Comparison of ENCODE assay signal across 20 cellular contexts in genomic region chrX:47807548-47807947, GRCh38. TPM values are rescaled to one million over a fixed set of nuclear protein-coding genes. Genes with fewer than 3 reads are reported as not detected.
DNase-seq lines count a peak whose midpoint lies in the region; ATAC-seq, FAIRE-seq and TF ChIP-seq lines count a peak whose summit lies in the region.
"Had no signal": no experiment of that assay in that cellular context is flagged by ENCODE, and none has a peak within 500 bp of the region (broad histone marks: within the 10 kb centered on the region; RNA-seq: fewer than 3 reads in every experiment).

No MANE protein-coding gene starts in this region.

- H2AK5ac ChIP-seq in H9 (ENCODE audit: insufficient read length, low read length) = no peak overlapping the region

- no peaks in the 10 kb centered on the region for H3K79me1 ChIP-seq in H9 (ENCODE audit: insufficient read depth, low read depth, low read length, poor library complexity, severe bottlenecking)

- ATAC-seq in HepG2 (peak; percentile 72), HG03175 (IDR thresholded peaks at IDR 0.05; ENCODE audit: unreplicated experiment) (no peak), GM21737 (IDR thresholded peaks at IDR 0.05; ENCODE audit: unreplicated experiment) (no peak)
- ATAC-seq: A549 had no signal

- TF ChIP-seq POLR2A in HepG2 (IDR thresholded peaks at IDR 0.05; ENCODE audit: insufficient read depth in 1 of 2, low read depth in 2 of 2, low read length in 2 of 2) = no peak

- no peak overlapping the region for H3K4me3 Mint-ChIP-seq in H9
- H3K4me3 Mint-ChIP-seq: CD4-positive, alpha-beta T cell had no signal

- H2BK120ac ChIP-seq in H9 (ENCODE audit: low read depth, low read length, poor library complexity, severe bottlenecking) = no peak overlapping the region

- no peak overlapping the region for H3K4ac ChIP-seq in H9 (ENCODE audit: low read depth, low read length)

- no peak overlapping the region for H3K18ac ChIP-seq in H9 (ENCODE audit: insufficient read length, low read depth, low read length)

- no peaks in the 10 kb centered on the region for H3K4me1 ChIP-seq in H9 (ENCODE audit: insufficient read depth, low read length)
- H3K4me1 ChIP-seq in HepG2 (ENCODE audit: insufficient read depth, low read length) = no peaks in the 10 kb centered on the region
- H3K4me1 ChIP-seq: A549 had no signal

- peaks cover 3% of the 10 kb centered on the region; the same call in 1 of the 2 replicates for H3K27me3 Mint-ChIP-seq in H9 (ENCODE audit: low read depth)
- H3K27me3 Mint-ChIP-seq: CD4-positive, alpha-beta T cell had no signal

- H2BK12ac ChIP-seq in H9 (ENCODE audit: insufficient read length, low read depth, low read length) = no peak overlapping the region

- intact Hi-C loops in HepG2 (cut with micrococcal nuclease; ENCODE audit: unreplicated experiment) = no loop called here

- no peak overlapping the region for H2BK20ac ChIP-seq in H9 (ENCODE audit: low read depth, low read length, poor library complexity, severe bottlenecking)

- no TSS peak for BruUV-seq in HepG2 (replicated peaks; lab: Mats Ljungman, UMichigan)

- H3K27ac Mint-ChIP-seq in H9 = peak overlapping the region in 1 of 3 experiments; percentile 27; a peak in 1 of 7 replicates
- H3K27ac Mint-ChIP-seq: CD4-positive, alpha-beta T cell had no signal

- H2AFZ ChIP-seq in H9 (ENCODE audit: low read length) = no peak overlapping the region
- no peak overlapping the region for H2AFZ ChIP-seq in HepG2 (ENCODE audit: low read length)

- no peak overlapping the region for H3K23ac ChIP-seq in H9 (ENCODE audit: insufficient read length, low read depth, low read length)

- DNase-seq in ELF-1 (ENCODE audit: low read depth, low spot score) = peak; percentile 89
- peak; percentile 57 for DNase-seq in H9
- peak; percentile 2 for DNase-seq in fibroblast of villous mesenchyme (ENCODE audit: low read depth)
- no peak for DNase-seq in HepG2 (ENCODE audit: low spot score)
- no peak for DNase-seq in amygdala (lab: John Stamatoyannopoulos, UW)
- DNase-seq in SIG-M5 (lab: John Stamatoyannopoulos, UW) = no peak
- DNase-seq: Calu3; CD4-positive, alpha-beta T cell; DMS53; EL; NCI-H1417 treated with DMSO at 0.1 percent for 48 hours; NCI-H187 treated with DMSO at 0.1 percent for 48 hours; NCI-H2227 treated with DMSO at 0.1 percent for 48 hours; NCI-H510A treated with DMSO at 0.1 percent for 48 hours; NCI-H774; SJCRH30 had no signal

- POLR2A ChIA-PET in HepG2 (lab: Yijun Ruan, JAX) = no interaction called here

- peaks cover 2 to 15% (median 6%) of the 10 kb centered on the region in 3 experiments; a peak in 4 of 7 replicates for H3K36me3 Mint-ChIP-seq in H9 (ENCODE audit: insufficient read depth in 1 of 3, low read depth in 3 of 3)

- no peak for TF ChIP-seq RAD21 in HepG2 (CRISPR knock-in tag; IDR thresholded peaks at IDR 0.05)

- no peak overlapping the region for H4K5ac ChIP-seq in H9 (ENCODE audit: insufficient read length, low read depth, low read length)

- H3K4me2 ChIP-seq in H9 (ENCODE audit: insufficient read depth, insufficient read length, low read length) (no peak overlapping the region), HepG2 (ENCODE audit: low read depth, low read length) (peak overlapping the region; percentile 18; the same call in 1 of the 2 replicates)
- H3K4me2 ChIP-seq: A549, KMS-11 had no signal

- no peaks in the 10 kb centered on the region for H4K20me1 ChIP-seq in H9 (ENCODE audit: control insufficient read depth, insufficient read depth, insufficient read length)
- no peaks in the 10 kb centered on the region for H4K20me1 ChIP-seq in HepG2 (ENCODE audit: insufficient read depth, low read length)

- H3K36me3 ChIP-seq in HepG2 (replicated peaks in 1 of 2; ENCODE audit: control insufficient read depth in 1 of 2, insufficient read depth in 2 of 2, low read length in 2 of 2) = no peaks in the 10 kb centered on the region
- H3K36me3 ChIP-seq: SJCRH30 had no signal

- H2BK15ac ChIP-seq in H9 (ENCODE audit: low read depth, low read length) = no peak overlapping the region

- no peak overlapping the region for H4K8ac ChIP-seq in H9 (replicated peaks; ENCODE audit: insufficient read length, low read depth, low read length)

- H3K4me3 ChIP-seq in fibroblast of villous mesenchyme (ENCODE audit: low read depth, low read length) (no peak overlapping the region), HepG2 (replicated peaks in 1 of 3; ENCODE audit: insufficient read depth in 1 of 3, low read depth in 2 of 3, low read length in 3 of 3) (no peak overlapping the region)
- H3K4me3 ChIP-seq: A549, SJCRH30 had no signal

- CTCF ChIA-PET in HepG2 (lab: Yijun Ruan, JAX; ENCODE audit: low intra/inter-chr PET ratio, low total read pairs) = no interaction called here

- TF ChIP-seq EP300 in HepG2 (IDR thresholded peaks at IDR 0.05; ENCODE audit: low read depth in 2 of 2, low read length in 2 of 2) (no peak), HepG2 (CRISPR knock-in tag; IDR thresholded peaks at IDR 0.05; ENCODE audit: borderline replicate concordance) (no peak)

- H2BK5ac ChIP-seq in H9 (ENCODE audit: insufficient read length, low read length) = no peak overlapping the region

- FAIRE-seq in HepG2 (lab: Jason Lieb, UNC) = no peak
- FAIRE-seq: A549 had no signal

- H3K79me2 ChIP-seq in H9 (ENCODE audit: insufficient read depth, low read length) = no peaks in the 10 kb centered on the region
- H3K79me2 ChIP-seq in HepG2 (ENCODE audit: insufficient read depth, low read length) = no peaks in the 10 kb centered on the region

- TF ChIP-seq CTCF in H9 (conservative IDR thresholded peaks at IDR 0.05) = no peak
- no peak for TF ChIP-seq CTCF in fibroblast of villous mesenchyme (IDR thresholded peaks at IDR 0.05; ENCODE audit: insufficient read depth, low read depth, low read length)
- TF ChIP-seq CTCF in HepG2 (CRISPR knock-in tag; IDR thresholded peaks at IDR 0.05) = no peak

- H3K23me2 ChIP-seq in H9 (ENCODE audit: insufficient read length, low read depth, low read length, poor library complexity, severe bottlenecking) = no peaks in the 10 kb centered on the region

- H3K9me3 ChIP-seq in H9 (ENCODE audit: control insufficient read depth, low read depth, low read length) (peaks cover 19% of the 10 kb centered on the region), HepG2 (ENCODE audit: low read length) (no peaks in the 10 kb centered on the region)
- H3K9me3 ChIP-seq: A549, SJCRH30 had no signal

- in situ Hi-C loops in HepG2 (cut with HindIII; ENCODE audit: extremely low pct_ligation_motif_present, low pct_unique_long_range_greater_than_20kb) = no loop called here

- H3K4me1 Mint-ChIP-seq in H9 = peaks cover 15 to 22% of the 10 kb centered on the region in 2 experiments

- H3K27me3 ChIP-seq in H9 (ENCODE audit: insufficient read depth, low read length) (no peaks in the 10 kb centered on the region), HepG2 (ENCODE audit: control insufficient read depth in 1 of 2, insufficient read depth in 2 of 2, low read length in 2 of 2) (peaks cover 0 to under 1% of the 10 kb centered on the region in 2 experiments; a peak in 2 of 5 replicates)
- H3K27me3 ChIP-seq: SJCRH30 had no signal

- no peak overlapping the region for H3K56ac ChIP-seq in H9 (ENCODE audit: insufficient read length, low read depth, low read length)

- H3K9ac ChIP-seq in H9 (ENCODE audit: extremely low read depth, insufficient read length, low read length) = no peak overlapping the region
- H3K9ac ChIP-seq in HepG2 (ENCODE audit: insufficient read depth, low read depth, low read length) = no peak overlapping the region
- H3K9ac ChIP-seq: KMS-11 had no signal

- no peak overlapping the region for H4K91ac ChIP-seq in H9 (ENCODE audit: insufficient read length, low read depth, low read length)

- H3K27ac ChIP-seq in H9 (ENCODE audit: insufficient read length, low read depth, low read length) = no peak overlapping the region
- H3K27ac ChIP-seq in HepG2 (ENCODE audit: extremely low read length, insufficient read depth, low read length) = no peak overlapping the region
- H3K27ac ChIP-seq: A549, KMS-11, SJCRH30 had no signal

- no CpG with 5 or more reads among the region's 12 CpGs for WGBS in H9 (ENCODE audit: extremely low coverage, insufficient read length, low lambda C conversion rate)
- WGBS in HepG2 (ENCODE audit: low lambda C conversion rate) = 0% methylated on average over 1 of the region's 12 CpGs

- no peak overlapping the region for H3K14ac ChIP-seq in H9 (ENCODE audit: insufficient read depth, low read length)

- no peak overlapping the region for H3T11ph ChIP-seq in H9 (ENCODE audit: low read length)

- H3K9me3 Mint-ChIP-seq in H9 = peaks cover 51 to 58% of the 10 kb centered on the region in 2 experiments
- H3K9me3 Mint-ChIP-seq: CD4-positive, alpha-beta T cell had no signal

TF ChIP-seq in HepG2, 621 proteins besides CTCF, POLR2A, EP300 and RAD21 (continues in another document):
- TF ChIP-seq AHR (CRISPR knock-in tag; IDR thresholded peaks at IDR 0.05) (no peak), MBNL3 (CRISPR knock-in tag; conservative IDR thresholded peaks at IDR 0.05) (no peak), JARID2 (CRISPR knock-in tag; IDR thresholded peaks at IDR 0.05; ENCODE audit: insufficient replicate concordance) (no peak)

RNA-seq across cellular contexts. Expression of gene ZNF81, which starts 29.2 kb away (rescaled TPM):
- total RNA-seq in H9 (2021) = 8.9 and 11.0 TPM in 2 replicates
- 6.8 and 9.1 TPM in 2 replicates for total RNA-seq in fibroblast of villous mesenchyme
- 3.2 and 3.8 TPM in 2 replicates for total RNA-seq in HepG2 (2016; rRNA removed; fragmentation: Illumina TruSeq; extraction: Trizol)
- total RNA-seq in HepG2 (2016; cell fraction: cytosol; rRNA removed; fragmentation: Illumina TruSeq; extraction: Trizol; ENCODE audit: low read depth) = 24.7 and 27.8 TPM in 2 replicates
- 3.4 and 4.3 TPM in 2 replicates for total RNA-seq in HepG2 (2016; cell fraction: insoluble cytoplasmic fraction; rRNA removed; fragmentation: Illumina TruSeq; extraction: Trizol)
- total RNA-seq in HepG2 (2016; cell fraction: membrane; rRNA removed; fragmentation: Illumina TruSeq; extraction: Trizol) = 4.7 and 4.8 TPM in 2 replicates
- total RNA-seq in HepG2 (2016; cell fraction: nucleus; rRNA removed; fragmentation: Illumina TruSeq; extraction: Trizol) = 5.3 and 5.4 TPM in 2 replicates
- 1.4 and 1.5 TPM in 2 replicates for polyA plus RNA-seq in HepG2 (2011; rRNA removed)
- polyA plus RNA-seq in HepG2 (2011; cell fraction: cytosol; rRNA removed) = 0.51 and 0.94 TPM in 2 replicates
- polyA plus RNA-seq in HepG2 (2011; cell fraction: nucleus; rRNA removed) = 2.5 and 3.1 TPM in 2 replicates
- 0.64 and 1.5 TPM in 2 replicates for polyA plus RNA-seq in HepG2 (2012)
- polyA plus RNA-seq in HepG2 (2016; cell fraction: cytosol; fragmentation: Illumina TruSeq; extraction: Trizol; ENCODE audit: low read depth) = 0.80 and 1.2 TPM in 2 replicates
- polyA plus RNA-seq in HepG2 (2016; cell fraction: insoluble cytoplasmic fraction; fragmentation: Illumina TruSeq; extraction: Trizol; ENCODE audit: low read depth) = 0.85 and 1.4 TPM in 2 replicates
- 0.50 and 0.58 TPM in 2 replicates for polyA plus RNA-seq in HepG2 (2016; cell fraction: membrane; fragmentation: Illumina TruSeq; extraction: Trizol; ENCODE audit: low read depth)
- polyA plus RNA-seq in HepG2 (2016; cell fraction: nucleus; fragmentation: Illumina TruSeq; extraction: Trizol; ENCODE audit: insufficient read depth, low read depth) = 5.4 and 8.8 TPM in 2 replicates
- polyA minus RNA-seq in HepG2 (2011; rRNA and poly(A)+ RNA removed; ENCODE audit: low replicate concordance) = 4.4 and 43.1 TPM in 2 replicates
- 0.97 and 0.99 TPM in 2 replicates for polyA minus RNA-seq in HepG2 (2011; cell fraction: cytosol; rRNA and poly(A)+ RNA removed)
- 7.3 and 8.8 TPM in 2 replicates for polyA minus RNA-seq in HepG2 (2011; cell fraction: nucleus; rRNA and poly(A)+ RNA removed)

Comparison
In these comparisons a context has a peak if more than half of its experiments do, and no peak if none do; other contexts are left out.
1. DNase-seq: peak in ELF-1 (single experiment), H9 (single experiment) and fibroblast of villous mesenchyme (single experiment); none in HepG2 (single experiment), amygdala (0 of 56) and SIG-M5 (single experiment).